In genomic region chr2:133421516-133422324, GRCh38 we compare ENCODE assay signal across 8 cellular contexts.
A peak's percentile ranks its signal among the peaks of the same experiment; 100 is the strongest.
DNase-seq lines count a peak whose midpoint lies in the region; ATAC-seq, FAIRE-seq and TF ChIP-seq lines count a peak whose summit lies in the region.

No MANE protein-coding gene starts in this region.

- FAIRE-seq in GM12891 (lab: Jason Lieb, UNC): no peak

- no peaks in the 10 kb centered on the region for H3K27me3 Mint-ChIP-seq in T-helper 2 cell treated with Interferon-gamma antibody and Interleukin-4, amounts not matched to agents 5 μg/mL and 100 μg/mL, for 36 hours (ENCODE audit: low read depth)

- H3K4me1 Mint-ChIP-seq in T-helper 2 cell treated with Interferon-gamma antibody and Interleukin-4, amounts not matched to agents 5 μg/mL and 100 μg/mL, for 36 hours (ENCODE audit: low read depth): no peaks in the 10 kb centered on the region

- no peaks in the 10 kb centered on the region for H3K9me3 Mint-ChIP-seq in T-helper 2 cell treated with Interferon-gamma antibody and Interleukin-4, amounts not matched to agents 5 μg/mL and 100 μg/mL, for 36 hours

- no peaks in the 10 kb centered on the region for H3K36me3 Mint-ChIP-seq in T-helper 2 cell treated with Interferon-gamma antibody and Interleukin-4, amounts not matched to agents 5 μg/mL and 100 μg/mL, for 36 hours (ENCODE audit: low read depth)

- DNase-seq in DMS153 treated with DMSO at 0.1 percent for 48 hours (lab: John Stamatoyannopoulos, UW; ENCODE audit: unreplicated experiment) (peak; percentile 82), NCI-H1048 (lab: John Stamatoyannopoulos, UW) (peak; percentile 30), globus pallidus (ENCODE audit: low spot score) (peak; percentile 27), GM12891 (ENCODE audit: insufficient read length, low spot score) (no peak), NCI-H2107 treated with DMSO at 0.1 percent for 48 hours (lab: John Stamatoyannopoulos, UW; ENCODE audit: unreplicated experiment) (no peak)
- no peak for DNase-seq in stimulated activated CD4-positive, alpha-beta T cell treated with anti-CD3 and anti-CD28 coated beads, Interleukin-4, amount 100 ng/mL, for 4 hours
- no peak for DNase-seq in T-helper 2 cell treated with Interferon-gamma antibody and Interleukin-4, amounts not matched to agents 5 μg/mL and 100 μg/mL, for 36 hours (ENCODE audit: low spot score)

- ATAC-seq in GM21737 (IDR thresholded peaks at IDR 0.05; ENCODE audit: unreplicated experiment): peak; percentile 95

- no peak overlapping the region for H3K4me3 Mint-ChIP-seq in T-helper 2 cell treated with Interferon-gamma antibody and Interleukin-4, amounts not matched to agents 5 μg/mL and 100 μg/mL, for 36 hours

- no peak overlapping the region for H3K27ac Mint-ChIP-seq in T-helper 2 cell treated with Interferon-gamma antibody and Interleukin-4, amounts not matched to agents 5 μg/mL and 100 μg/mL, for 36 hours

- no peak for TF ChIP-seq POLR2A in GM12891 (IDR thresholded peaks at IDR 0.05; ENCODE audit: low read depth, low read length)

TF ChIP-seq in GM12891, 5 proteins besides CTCF, POLR2A, EP300 and RAD21:
- no peak for TF ChIP-seq PAX5 (IDR thresholded peaks at IDR 0.05; ENCODE audit: insufficient read depth, low read length, severe bottlenecking)
- TF ChIP-seq POLR2AphosphoS5 (IDR thresholded peaks at IDR 0.05; ENCODE audit: low read depth, low read length): no peak
- no peak for TF ChIP-seq TAF1 (IDR thresholded peaks at IDR 0.05; ENCODE audit: low read depth, low read length)
- TF ChIP-seq POU2F2 (IDR thresholded peaks at IDR 0.05; ENCODE audit: low read depth, low read length): no peak

Comparison
In these comparisons a context has a peak if more than half of its experiments do, and no peak if none do; other contexts are left out.
1. DNase-seq: peak in DMS153 treated with DMSO at 0.1 percent for 48 hours (single experiment), NCI-H1048 (single experiment) and globus pallidus (single experiment); none in GM12891 (single experiment), stimulated activated CD4-positive, alpha-beta T cell treated with anti-CD3 and anti-CD28 coated beads, Interleukin-4, amount 100 ng/mL, for 4 hours (0 of 2), T-helper 2 cell treated with Interferon-gamma antibody and Interleukin-4, amounts not matched to agents 5 μg/mL and 100 μg/mL, for 36 hours (single experiment) and NCI-H2107 treated with DMSO at 0.1 percent for 48 hours (single experiment).